19 cellular contexts compared by ENCODE assay signal in genomic region chr6:52538921-52539354, GRCh38. TPM values are rescaled to one million over a fixed set of nuclear protein-coding genes. Genes with fewer than 3 reads are reported as not detected.
A peak's percentile ranks its signal among the peaks of the same experiment; 100 is the strongest.
DNase-seq lines count a peak whose midpoint lies in the region; ATAC-seq and TF ChIP-seq lines count a peak whose summit lies in the region.
"Had no signal": no experiment of that assay in that cellular context is flagged by ENCODE, and none has a peak within 500 bp of the region (broad histone marks: within the 10 kb centered on the region; RNA-seq: fewer than 3 reads in every experiment).

No MANE protein-coding gene starts in this region.

- no peaks in the 10 kb centered on the region for H3K9me3 Mint-ChIP-seq in osteocyte (ENCODE audit: unreplicated experiment)
- H3K9me3 Mint-ChIP-seq: activated naive CD8-positive, alpha-beta T cell treated with anti-CD3 and anti-CD28 coated beads, Interleukin-2, amount 50 U/mL, for 24 hours; activated T-helper 1 cell treated with anti-CD3 and anti-CD28 coated beads, Interleukin-12 subunit alpha, Interleukin-12 subunit beta, Interleukin-2, Interleukin-4 antibody, amounts not matched to agents 30 ng/mL and 10 ng/mL and 1 ng/mL, durations not matched to agents 14 hours and 24 hours and 36 hours; CD14-positive monocyte; T-helper 2 cell treated with Interferon-gamma antibody and Interleukin-4, amounts not matched to agents 5 μg/mL and 100 μg/mL, for 36 hours; type B pancreatic cell had no signal

- H3K27me3 Mint-ChIP-seq in osteocyte (ENCODE audit: unreplicated experiment) = no peaks in the 10 kb centered on the region
- H3K27me3 Mint-ChIP-seq: activated naive CD8-positive, alpha-beta T cell treated with anti-CD3 and anti-CD28 coated beads, Interleukin-2, amount 50 U/mL, for 24 hours; type B pancreatic cell had no signal

- peak overlapping the region; percentile 92 for H3K27ac Mint-ChIP-seq in osteocyte (ENCODE audit: unreplicated experiment)
- H3K27ac Mint-ChIP-seq: activated naive CD8-positive, alpha-beta T cell treated with anti-CD3 and anti-CD28 coated beads, Interleukin-2, amount 50 U/mL, for 24 hours; activated T-helper 1 cell treated with anti-CD3 and anti-CD28 coated beads, Interleukin-12 subunit alpha, Interleukin-12 subunit beta, Interleukin-2, Interleukin-4 antibody, amounts not matched to agents 30 ng/mL and 10 ng/mL and 1 ng/mL, durations not matched to agents 14 hours and 24 hours and 36 hours; T-helper 2 cell treated with Interferon-gamma antibody and Interleukin-4, amounts not matched to agents 5 μg/mL and 100 μg/mL, for 36 hours; type B pancreatic cell had no signal

- TF ChIP-seq CTCF in osteocyte (IDR thresholded peaks at IDR 0.05) = no peak

- DNase-seq in Daoy (ENCODE audit: low read depth) = peak; percentile 38
- peak; percentile 61 for DNase-seq in LHCN-M2 (ENCODE audit: low read depth)
- DNase-seq in amniotic epithelial cell (ENCODE audit: low read depth) = peak; percentile 69
- DNase-seq in osteocyte (ENCODE audit: extremely low spot score, unreplicated experiment) = no peak
- no peak for DNase-seq in UCSD-AML1 (lab: John Stamatoyannopoulos, UW; ENCODE audit: unreplicated experiment)
- no peak for DNase-seq in NCI-H2081 (lab: John Stamatoyannopoulos, UW)
- no peak for DNase-seq in epidermal melanocyte (ENCODE audit: insufficient read length, low spot score)
- DNase-seq: activated naive CD8-positive, alpha-beta T cell treated with anti-CD3 and anti-CD28 coated beads, Interleukin-2, amount 50 U/mL, for 24 hours; cerebellar nuclear complex; NCI-H2081 treated with DMSO at 0.1 percent for 48 hours; NCI-H82; Right ventricle myocardium superior had no signal

- H3K4me1 Mint-ChIP-seq in osteocyte (ENCODE audit: unreplicated experiment) = peaks cover 96% of the 10 kb centered on the region

- no peak for ATAC-seq in GM18498 (IDR thresholded peaks at IDR 0.05; ENCODE audit: unreplicated experiment)
- ATAC-seq: activated naive CD8-positive, alpha-beta T cell treated with anti-CD3 and anti-CD28 coated beads, Interleukin-2, amount 50 U/mL, for 24 hours; GM12878; sciatic nerve had no signal

- H3K36me3 Mint-ChIP-seq in osteocyte (ENCODE audit: unreplicated experiment) = peaks cover 27% of the 10 kb centered on the region

- H3K4me3 Mint-ChIP-seq in osteocyte (ENCODE audit: unreplicated experiment) = peak overlapping the region; percentile 33
- H3K4me3 Mint-ChIP-seq: activated naive CD8-positive, alpha-beta T cell treated with anti-CD3 and anti-CD28 coated beads, Interleukin-2, amount 50 U/mL, for 24 hours; activated T-helper 1 cell treated with anti-CD3 and anti-CD28 coated beads, Interleukin-12 subunit alpha, Interleukin-12 subunit beta, Interleukin-2, Interleukin-4 antibody, amounts not matched to agents 30 ng/mL and 10 ng/mL and 1 ng/mL, durations not matched to agents 14 hours and 24 hours and 36 hours; CD14-positive monocyte; type B pancreatic cell had no signal

RNA-seq across cellular contexts. Expression of gene TRAM2, which starts 37.9 kb away (rescaled TPM):
- total RNA-seq in Daoy (2014; rRNA removed; shearing (Covaris generic)) = 31.3 and 39.1 TPM in 2 replicates
- total RNA-seq in LHCN-M2 (2014; rRNA removed) (108 and 124 TPM in 2 replicates), osteocyte (320 and 339 TPM in 2 replicates)
- 95.4 TPM for polyA plus RNA-seq in LHCN-M2 (2012)

Comparison
In these comparisons a context has a peak if more than half of its experiments do, and no peak if none do; other contexts are left out.
1. DNase-seq: peak in Daoy (single experiment), LHCN-M2 (single experiment) and amniotic epithelial cell (single experiment); none in osteocyte (single experiment), UCSD-AML1 (single experiment), NCI-H2081 (0 of 2) and epidermal melanocyte (single experiment).